Comparison of ENCODE assay signal across 8 cellular contexts in the genomic region with DNA sequence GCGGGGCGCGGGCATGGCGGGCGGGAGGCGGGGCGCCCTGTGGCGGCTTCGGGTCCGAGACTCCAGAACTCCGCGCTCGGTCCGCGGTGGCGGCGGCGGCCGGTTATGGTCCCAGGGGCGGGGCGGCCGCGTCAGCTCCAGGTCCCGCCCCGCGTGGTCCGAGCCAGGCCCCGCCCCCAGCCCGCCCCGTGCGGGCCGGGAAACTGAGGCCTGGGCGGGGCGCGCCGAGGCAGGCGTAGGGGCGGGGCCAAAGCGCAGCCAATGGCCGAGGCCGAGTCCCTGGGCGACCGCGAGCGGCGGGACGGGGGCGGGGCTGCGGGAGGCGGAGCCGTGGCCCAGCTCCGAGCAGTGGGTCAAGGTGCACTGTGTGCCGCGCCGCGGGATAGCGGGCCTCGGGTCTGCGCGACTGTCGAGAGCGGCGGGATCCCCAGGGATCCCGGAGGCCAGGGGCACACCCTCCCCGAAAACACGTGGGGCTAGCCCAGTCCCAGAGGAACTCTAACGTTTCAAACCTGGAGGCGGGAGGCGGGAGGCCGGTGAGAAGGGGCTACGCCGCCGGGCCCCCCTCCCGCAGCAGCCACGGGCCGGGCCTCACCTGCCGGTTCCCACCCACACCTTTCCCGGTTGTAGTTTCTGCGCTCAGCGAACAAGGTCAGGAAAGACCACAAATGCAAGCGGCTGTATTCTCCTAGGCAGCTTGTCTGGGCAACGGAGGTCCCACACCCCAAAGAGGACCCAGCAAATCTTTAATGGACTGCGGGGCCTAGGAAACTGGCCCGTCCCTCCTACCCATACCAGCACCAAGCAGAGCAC. TPM values are rescaled to one million over a fixed set of nuclear protein-coding genes. Genes with fewer than 3 reads are reported as not detected.
DNase-seq lines count a peak whose midpoint lies in the region; ATAC-seq, FAIRE-seq and TF ChIP-seq lines count a peak whose summit lies in the region.

A gene (minus strand): TSS at position 78 of the 813 bp plus-strand sequence. CDS start 63 bp downstream, at position 15.

- H3K36me3 ChIP-seq in spleen, result peaks cover 0 to 40% (median 0%) of the 10 kb centered on the region in 6 donors

- H3K4me1 ChIP-seq in A549 (peaks cover 35% of the 10 kb centered on the region), spleen (peaks cover 28 to 57% (median 43%) of the 10 kb centered on the region in 6 donors)

- H3K4me2 ChIP-seq in A549, result peak within 1 kb of the TSS; percentile 80

- intact Hi-C loops in spleen (cut with DNase I; ENCODE audit: low total_unique reads), result no loop called here

- TF ChIP-seq RAD21 in A549 (conservative IDR thresholded peaks at IDR 0.05 in 1 of 2, IDR thresholded peaks at IDR 0.05 in 1 of 2), result no peak

- H3K27ac ChIP-seq in A549 (peak within 1 kb of the TSS; percentile 93 to 98), caudate nucleus (ENCODE audit: low read depth, low read length) (peak within 1 kb of the TSS; percentile 76), spleen (peak within 1 kb of the TSS; percentile 64 to 95 (median 85))

- POLR2A ChIA-PET in A549 (lab: Yijun Ruan, JAX), result interaction anchor here (0.8 to 1.8 kb wide), 2 partner anchors 35 to 253 kb away, joined by 3 to 5 read pairs; a partner anchor contains a TSS

- 0% methylated on average over 2 of the region's 84 CpGs for WGBS in A549 (ENCODE audit: missing lambda C conversion rate)
- WGBS in spleen, 5 donors, result 0 to 1% (median 1%) methylated on average over 19 to 84 of the region's 84 CpGs

- TF ChIP-seq CTCF in A549 (IDR thresholded peaks at IDR 0.05) (no peak), spleen (IDR thresholded peaks at IDR 0.05 in 8 of 11, conservative IDR thresholded peaks at IDR 0.05 in 3 of 11) (peak in 1 of 11 experiments; percentile 22)

- ATAC-seq in A549, result peak; percentile 69 to 86
- peak; percentile 65 for ATAC-seq in GM18520 (IDR thresholded peaks at IDR 0.05; ENCODE audit: unreplicated experiment)
- ATAC-seq in HG03066 (IDR thresholded peaks at IDR 0.05; ENCODE audit: low read depth, unreplicated experiment), result peak; percentile 67

- H3K4me3 ChIP-seq in A549 (peak within 1 kb of the TSS; percentile 80), spleen (peak within 1 kb of the TSS; percentile 80 to 96 (median 86))

- DNase-seq in A549 (ENCODE audit: low read depth in 1 of 2, low spot score in 1 of 2), result peak; percentile 72 to 83
- DNase-seq in NCI-H2227 (lab: John Stamatoyannopoulos, UW; ENCODE audit: unreplicated experiment), result peak; percentile 95
- peak; percentile 54 to 78 (median 66) for DNase-seq in activated CD4-positive, CD25-positive, alpha-beta regulatory T cell (lab: John Stamatoyannopoulos, UW)
- DNase-seq in caudate nucleus (lab: John Stamatoyannopoulos, UW), result peak in 60 of 61 donors; percentile 16 to 93 (median 82)
- DNase-seq in iris pigment epithelial cell (ENCODE audit: low read depth), result peak; percentile 82
- peak; percentile 95 for DNase-seq in spleen

- no peaks in the 10 kb centered on the region for H3K27me3 ChIP-seq in spleen (replicated peaks in 1 of 7)

- no peak for FAIRE-seq in A549 (lab: Jason Lieb, UNC)

- peak; percentile 59 for TF ChIP-seq POLR2A in A549 (IDR thresholded peaks at IDR 0.05; ENCODE audit: low read length)
- TF ChIP-seq POLR2A in spleen (IDR thresholded peaks at IDR 0.05), result no peak

- CTCF ChIA-PET in A549 (lab: Yijun Ruan, JAX), result interaction anchor here (0.8 to 2.4 kb wide), 14 partner anchors 12 to 451 kb away, joined by 3 to 24 read pairs (median 4); no protein-coding TSS in a partner anchor

- TF ChIP-seq EP300 in A549 (IDR thresholded peaks at IDR 0.05), result no peak

- H3K9me3 ChIP-seq in A549, result no peaks in the 10 kb centered on the region
- no peaks in the 10 kb centered on the region for H3K9me3 ChIP-seq in spleen

TF ChIP-seq in A549, 52 proteins besides CTCF, POLR2A, EP300 and RAD21:
- TF ChIP-seq ZC3H11A (IDR thresholded peaks at IDR 0.05), result no peak
- TF ChIP-seq, protein P1, sequence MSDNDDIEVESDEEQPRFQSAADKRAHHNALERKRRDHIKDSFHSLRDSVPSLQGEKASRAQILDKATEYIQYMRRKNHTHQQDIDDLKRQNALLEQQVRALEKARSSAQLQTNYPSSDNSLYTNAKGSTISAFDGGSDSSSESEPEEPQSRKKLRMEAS (IDR thresholded peaks at IDR 0.05), result 0 out of 2 replicates have a peak, but pooled peaks have one; percentile 10
- TF ChIP-seq, protein P2, sequence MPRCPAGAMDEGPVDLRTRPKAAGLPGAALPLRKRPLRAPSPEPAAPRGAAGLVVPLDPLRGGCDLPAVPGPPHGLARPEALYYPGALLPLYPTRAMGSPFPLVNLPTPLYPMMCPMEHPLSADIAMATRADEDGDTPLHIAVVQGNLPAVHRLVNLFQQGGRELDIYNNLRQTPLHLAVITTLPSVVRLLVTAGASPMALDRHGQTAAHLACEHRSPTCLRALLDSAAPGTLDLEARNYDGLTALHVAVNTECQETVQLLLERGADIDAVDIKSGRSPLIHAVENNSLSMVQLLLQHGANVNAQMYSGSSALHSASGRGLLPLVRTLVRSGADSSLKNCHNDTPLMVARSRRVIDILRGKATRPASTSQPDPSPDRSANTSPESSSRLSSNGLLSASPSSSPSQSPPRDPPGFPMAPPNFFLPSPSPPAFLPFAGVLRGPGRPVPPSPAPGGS (IDR thresholded peaks at IDR 0.05), result peak; percentile 60; the same call in 1 of the 3 replicates
- TF ChIP-seq ZNF302 (CRISPR knock-in tag; IDR thresholded peaks at IDR 0.05), result no peak
- no peak for TF ChIP-seq EHMT2 (IDR thresholded peaks at IDR 0.05; ENCODE audit: low read depth)
- no peak for TF ChIP-seq HOXA7 (CRISPR knock-in tag; IDR thresholded peaks at IDR 0.05)
- peak; percentile 64; the same call in 1 of the 2 replicates for TF ChIP-seq TFCP2L1 (CRISPR knock-in tag; IDR thresholded peaks at IDR 0.05)
- TF ChIP-seq JUN (IDR thresholded peaks at IDR 0.05), result peak; percentile 29 to 33; a peak in 3 of 5 replicates
- TF ChIP-seq KDM5A (IDR thresholded peaks at IDR 0.05), result peak; percentile 58; the same call in 1 of the 2 replicates
- no peak for TF ChIP-seq MAFK (IDR thresholded peaks at IDR 0.05; ENCODE audit: partially characterized antibody)
- no peak for TF ChIP-seq NFE2L2 (conservative IDR thresholded peaks at IDR 0.05; ENCODE audit: low read length)
- TF ChIP-seq, protein P3, sequence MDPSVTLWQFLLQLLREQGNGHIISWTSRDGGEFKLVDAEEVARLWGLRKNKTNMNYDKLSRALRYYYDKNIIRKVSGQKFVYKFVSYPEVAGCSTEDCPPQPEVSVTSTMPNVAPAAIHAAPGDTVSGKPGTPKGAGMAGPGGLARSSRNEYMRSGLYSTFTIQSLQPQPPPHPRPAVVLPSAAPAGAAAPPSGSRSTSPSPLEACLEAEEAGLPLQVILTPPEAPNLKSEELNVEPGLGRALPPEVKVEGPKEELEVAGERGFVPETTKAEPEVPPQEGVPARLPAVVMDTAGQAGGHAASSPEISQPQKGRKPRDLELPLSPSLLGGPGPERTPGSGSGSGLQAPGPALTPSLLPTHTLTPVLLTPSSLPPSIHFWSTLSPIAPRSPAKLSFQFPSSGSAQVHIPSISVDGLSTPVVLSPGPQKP (IDR thresholded peaks at IDR 0.05; ENCODE audit: low read depth, low read length), result no peak
TF ChIP-seq in A549: peak in this region for 5.

RNA-seq across cellular contexts. Expression of the gene that starts here (rescaled TPM):
- 11.4 and 14.9 TPM in 2 replicates for polyA plus RNA-seq in A549 (2011; rRNA removed)
- 36.9 and 49.9 TPM in 2 replicates for polyA plus RNA-seq in A549 (2012; cell fraction: cytosol; rRNA removed)
- polyA plus RNA-seq in A549 (2012; cell fraction: nucleus; rRNA removed), result 75.2 and 76.2 TPM in 2 replicates
- polyA plus RNA-seq in A549 (2017; fragmentation: RNase III; extraction: RNeasy Plus Mini Kit Qiagen cat#74134 plus additional on column Dnase treatment), result 48.3 to 61.7 TPM (median 60.1 TPM) in 3 replicates
- 20.9 and 21.0 TPM in 2 replicates for polyA minus RNA-seq in A549 (2011; rRNA and poly(A)+ RNA removed)
- 10 to 100 TPM; 32.5 to 47.5 (median 36.0) TPM for total RNA-seq in spleen
- 10 to 100 TPM; 23.5 to 59.7 (median 26.1) TPM for polyA plus RNA-seq in spleen

Comparison
In these comparisons a context has a peak if more than half of its experiments do, and no peak if none do; other contexts are left out.
1. Peak in every context shown above with its lines: DNase-seq, ATAC-seq, H3K4me3 ChIP-seq and H3K27ac ChIP-seq.